Comparison of ENCODE assay signal across 15 cellular contexts in genomic region chr4:70778888-70779422, GRCh38. TPM values are rescaled to one million over a fixed set of nuclear protein-coding genes. Genes with fewer than 3 reads are reported as not detected.
A peak's percentile ranks its signal among the peaks of the same experiment; 100 is the strongest.
DNase-seq lines count a peak whose midpoint lies in the region; ATAC-seq, FAIRE-seq and TF ChIP-seq lines count a peak whose summit lies in the region.
"Had no signal": no experiment of that assay in that cellular context is flagged by ENCODE, and none has a peak within 500 bp of the region (broad histone marks: within the 10 kb centered on the region; RNA-seq: fewer than 3 reads in every experiment).

No MANE protein-coding gene starts in this region.

- H3K9me1 ChIP-seq in K562 (ENCODE audit: control insufficient read depth, insufficient read depth, low read length) = no peaks in the 10 kb centered on the region

- H3K79me2 ChIP-seq in K562 (ENCODE audit: control insufficient read depth, insufficient read depth, low read length) = no peaks in the 10 kb centered on the region

- POLR2A ChIA-PET in K562 (lab: Yijun Ruan, JAX) = no interaction called here

- peak; percentile 0 for DNase-seq in NCI-H2227 (lab: John Stamatoyannopoulos, UW; ENCODE audit: unreplicated experiment)
- no peak for DNase-seq in NCI-H2227 treated with DMSO at 0.1 percent for 48 hours (lab: John Stamatoyannopoulos, UW)
- DNase-seq in K562 (ENCODE audit: extremely low read depth in 1 of 4, low spot score in 3 of 4) = peak in 1 of 4 experiments; percentile 9
- no peak for DNase-seq in kidney
- DNase-seq in upper lobe of left lung = peak in 1 of 2 donors; percentile 77
- DNase-seq in NCI-H1417 (lab: John Stamatoyannopoulos, UW) = no peak
- DNase-seq in KBM-7 = no peak
- DNase-seq: activated B cell treated with CpG ODN at 0.5 μM for 24 hours, kidney glomerular epithelial cell, NCI-H524 treated with DMSO at 0.1 percent for 48 hours, SHP77 treated with DMSO at 0.1 percent for 48 hours had no signal

- TF ChIP-seq CTCF in K562 (IDR thresholded peaks at IDR 0.05 in 2 of 3, conservative IDR thresholded peaks at IDR 0.05 in 1 of 3; ENCODE audit: insufficient read depth in 2 of 3, low read depth in 1 of 3, low read length in 3 of 3) (no peak), kidney (IDR thresholded peaks at IDR 0.05; ENCODE audit: borderline replicate concordance, extremely low read depth, insufficient read depth) (no peak), upper lobe of left lung (IDR thresholded peaks at IDR 0.05) (no peak)

- no peak overlapping the region for H3K27ac ChIP-seq in K562 (ENCODE audit: extremely low read depth, low read depth, low read length)
- peak overlapping the region in 1 of 2 donors; percentile 83 for H3K27ac ChIP-seq in kidney (ENCODE audit: low read depth in 2 of 2, low read length in 2 of 2)
- peak overlapping the region; percentile 62 to 77 (median 73) for H3K27ac ChIP-seq in upper lobe of left lung

- no peaks in the 10 kb centered on the region for H4K20me1 ChIP-seq in K562 (replicated peaks; ENCODE audit: control insufficient read depth, insufficient read depth, low read length)

- CTCF ChIA-PET in K562 (lab: Yijun Ruan, JAX; ENCODE audit: low intra/inter-chr PET ratio) = no interaction called here

- in situ Hi-C loops in K562 (cut with MboI) (no loop called here), KBM-7 (cut with MboI; ENCODE audit: low pct_unique_long_range_greater_than_20kb, low sequenced_read_pairs) (no loop called here)

- H3K4me3 ChIP-seq in K562 = no peak overlapping the region
- H3K4me3 ChIP-seq in kidney (ENCODE audit: low read length in 2 of 2) = no peak overlapping the region
- H3K4me3 ChIP-seq in upper lobe of left lung = no peak overlapping the region
- H3K4me3 ChIP-seq: ovary had no signal

- TF ChIP-seq EP300 in K562 (IDR thresholded peaks at IDR 0.05; ENCODE audit: low read length) = no peak; the same call in 1 of the 2 replicates
- peak in 1 of 4 donors; percentile 89 for TF ChIP-seq EP300 in upper lobe of left lung (IDR thresholded peaks at IDR 0.05)

- intact Hi-C loops in K562 (cut with micrococcal nuclease) (no loop called here), kidney (cut with DNase I) (no loop called here)

- ATAC-seq in K562 = peak; percentile 77
- peak; percentile 78 to 87 for ATAC-seq in upper lobe of left lung (ENCODE audit: low FRiP score in 2 of 2)
- ATAC-seq in GM18520 (IDR thresholded peaks at IDR 0.05; ENCODE audit: unreplicated experiment) = no peak

- no TSS peak for BruUV-seq in K562 (replicated peaks; lab: Mats Ljungman, UMichigan)

- H2AFZ ChIP-seq in K562 (ENCODE audit: low read depth, low read length) = no peak overlapping the region

- 42% methylated on average over 5 of the region's 5 CpGs for WGBS in K562 (ENCODE audit: insufficient coverage, low coverage, missing lambda C conversion rate)
- 37 to 39% methylated on average over 5 of the region's 5 CpGs for WGBS in upper lobe of left lung, 2 donors

- H3K9ac ChIP-seq in K562 (ENCODE audit: insufficient read depth in 1 of 2, low read depth in 2 of 2, low read length in 2 of 2) (no peak overlapping the region), kidney (ENCODE audit: low read length in 2 of 2) (no peak overlapping the region)

- TF ChIP-seq RAD21 in K562 (CRISPR knock-in tag; conservative IDR thresholded peaks at IDR 0.05 in 1 of 2, IDR thresholded peaks at IDR 0.05 in 1 of 2) = 0 out of 4 replicates have a peak, but pooled peaks of 1 of the 2 experiments have one; percentile 23

- H3K4me2 ChIP-seq in K562 (ENCODE audit: insufficient read depth, low read length) = no peak overlapping the region

- H3K9me3 ChIP-seq in K562 (replicated peaks; ENCODE audit: control insufficient read depth, insufficient read depth, low read depth, low read length) (no peaks in the 10 kb centered on the region), kidney (ENCODE audit: control insufficient read depth in 1 of 2, low read length in 2 of 2) (no peaks in the 10 kb centered on the region), upper lobe of left lung (no peaks in the 10 kb centered on the region)
- H3K9me3 ChIP-seq: ovary had no signal

- H3K36me3 ChIP-seq in K562 (ENCODE audit: control insufficient read depth, insufficient read depth, low read length) = peaks cover 3% of the 10 kb centered on the region; the same call in 1 of the 3 replicates
- peaks cover 3 to 4% of the 10 kb centered on the region in 2 donors for H3K36me3 ChIP-seq in kidney (ENCODE audit: control insufficient read depth in 1 of 2, insufficient read depth in 2 of 2, low read length in 2 of 2)
- H3K36me3 ChIP-seq in upper lobe of left lung = peaks cover 0 to 32% (median 4%) of the 10 kb centered on the region in 4 donors
- H3K36me3 ChIP-seq: ovary had no signal

- TF ChIP-seq POLR2A in K562 (conservative IDR thresholded peaks at IDR 0.05) = no peak
- TF ChIP-seq POLR2A in upper lobe of left lung (IDR thresholded peaks at IDR 0.05) = no peak

- no peaks in the 10 kb centered on the region for H3K27me3 ChIP-seq in K562 (ENCODE audit: control insufficient read depth in 2 of 2, insufficient read depth in 2 of 2, low read length in 2 of 2)
- H3K27me3 ChIP-seq in upper lobe of left lung = no peaks in the 10 kb centered on the region
- H3K27me3 ChIP-seq: ovary had no signal

- FAIRE-seq in K562 (lab: Jason Lieb, UNC) = peak; percentile 23
- peak; percentile 76 for FAIRE-seq in kidney (lab: Jason Lieb, UNC)
- FAIRE-seq: A204.1, GM18507 had no signal

- H3K4me1 ChIP-seq in K562 (replicated peaks in 1 of 2; ENCODE audit: control insufficient read depth in 2 of 2, insufficient read depth in 2 of 2, low read length in 2 of 2) (no peaks in the 10 kb centered on the region; a peak in 1 of 5 replicates), kidney (ENCODE audit: control insufficient read depth in 1 of 2, insufficient read depth in 1 of 2, low read depth in 1 of 2, low read length in 2 of 2) (no peaks in the 10 kb centered on the region), upper lobe of left lung (peaks cover 12 to 14% (median 13%) of the 10 kb centered on the region in 4 donors)

TF ChIP-seq in K562, 482 proteins besides CTCF, POLR2A, EP300 and RAD21 (continues in another document):
- TF ChIP-seq ATF3 (IDR thresholded peaks at IDR 0.05) = peak; percentile 39; the same call in 1 of the 2 replicates
- TF ChIP-seq ATF3 (CRISPR knock-in tag; conservative IDR thresholded peaks at IDR 0.05) = no peak
- peak; percentile 34; the same call in 1 of the 2 replicates for TF ChIP-seq ARID1B (IDR thresholded peaks at IDR 0.05)
- TF ChIP-seq PKNOX1 (IDR thresholded peaks at IDR 0.05) = peak; percentile 74
- TF ChIP-seq ZNF584 (CRISPR knock-in tag; IDR thresholded peaks at IDR 0.05; ENCODE audit: low read depth) = 0 out of 2 replicates have a peak, but pooled peaks have one; percentile 44

RNA-seq across cellular contexts. Expression of gene RUFY3, which starts 57.2 kb away (rescaled TPM):
- total RNA-seq in K562 (2011; cell fraction: chromatin; rRNA removed; ENCODE audit: low replicate concordance) = 17.6 and 69.3 TPM in 2 replicates
- 10.0 and 18.6 TPM in 2 replicates for total RNA-seq in K562 (2011; cell fraction: nucleolus; rRNA removed)
- 28.0 and 44.3 TPM in 2 replicates for total RNA-seq in K562 (2011; cell fraction: nucleoplasm; rRNA removed)
- total RNA-seq in K562 (2014; rRNA removed) = 20.0 and 22.2 TPM in 2 replicates
- total RNA-seq in K562 (2014; rRNA removed; fragmentation: Illumina TruSeq; extraction: Trizol) = 28.1 and 30.8 TPM in 2 replicates
- total RNA-seq in K562 (2015; rRNA removed; fragmentation: Illumina TruSeq; extraction: Trizol) = 25.0 and 25.3 TPM in 2 replicates
- 24.0 and 31.1 TPM in 2 replicates for total RNA-seq in K562 (2021)
- 18.2 and 21.5 TPM in 2 replicates for polyA plus RNA-seq in K562 (2011; rRNA removed)
- polyA plus RNA-seq in K562 (2011; cell fraction: cytosol; rRNA removed) = 4.5 and 4.7 TPM in 2 replicates
- polyA plus RNA-seq in K562 (2011; cell fraction: nucleus; rRNA removed) = 28.3 and 29.4 TPM in 2 replicates
- 11.2 and 23.7 TPM in 2 replicates for polyA plus RNA-seq in K562 (2012)
- polyA plus RNA-seq in K562 (2014; fragmentation: Illumina TruSeq; extraction: Trizol) = 16.0 and 18.6 TPM in 2 replicates
- polyA plus RNA-seq in K562 (2014; fragmentation: Nextera tagmentation; extraction: Ambion mirVana) = 1 to 10 TPM; 4.2 to 4.5 TPM
- 15.1 and 15.4 TPM in 2 replicates for polyA plus RNA-seq in K562 (2014; rRNA removed)
- 19.9 and 21.8 TPM in 2 replicates for polyA minus RNA-seq in K562 (2011; rRNA and poly(A)+ RNA removed)
- 9.9 and 16.1 TPM in 2 replicates for polyA minus RNA-seq in K562 (2011; cell fraction: cytosol; rRNA and poly(A)+ RNA removed)
- polyA minus RNA-seq in K562 (2011; cell fraction: nucleus; rRNA and poly(A)+ RNA removed) = 13.6 and 17.3 TPM in 2 replicates
- 72.5 TPM for total RNA-seq in kidney
- polyA plus RNA-seq in kidney (ENCODE audit: insufficient read depth, low read depth, low replicate concordance) = 40.6 TPM
- total RNA-seq in upper lobe of left lung = 100 to 1,000 TPM in 2 of 6 donors, 10 to 100 TPM in 4; 65.1 to 161 (median 80.8) TPM
